Comparison of ENCODE assay signal across 16 cellular contexts in genomic region chr3:94092080-94092479, GRCh38.
"Had no signal": no experiment of that assay in that cellular context is flagged by ENCODE, and none has a peak within 500 bp of the region (broad histone marks: within the 10 kb centered on the region; RNA-seq: fewer than 3 reads in every experiment).

No MANE protein-coding gene starts in this region.

- DNase-seq: activated CD4-positive, alpha-beta T cell treated with anti-CD3 and anti-CD28 coated beads for 1 hour; activated CD4-positive, alpha-beta T cell treated with anti-CD3 and anti-CD28 coated beads, Interleukin-2, amount 50 U/mL, for 4 hours; activated naive CD4-positive, alpha-beta T cell treated with Interleukin-2 at 50 U/mL for 16 hours; activated naive CD8-positive, alpha-beta T cell treated with anti-CD3 and anti-CD28 coated beads, Interleukin-2, amount 10 ng/mL, durations not matched to agents 7 days and 5 days; activated T-cell treated with anti-CD3 and anti-CD28 coated beads for 4 hours; amygdala; dorsolateral prefrontal cortex; left colon; retina; spleen; stimulated activated naive B cell treated with anti-CD40 and anti-IgM and Interleukin-4, amounts not matched to agents 10 μg/mL and 1 μg/mL and 100 μg/mL, for 72 hours; T-helper 2 cell; WERI-Rb-1 had no signal

- H3K4me1 Mint-ChIP-seq: activated naive CD8-positive, alpha-beta T cell treated with anti-CD3 and anti-CD28 coated beads, Interleukin-2, amount 10 ng/mL, durations not matched to agents 7 days and 5 days had no signal

- ATAC-seq: left colon; natural killer cell treated with Interleukin-12 subunit alpha and Interleukin-12 subunit beta and Interleukin-15 and Interleukin-18, amount 100 ng/mL, for 72 hours; stimulated activated naive B cell treated with anti-CD40 and anti-IgM and Interleukin-4, amounts not matched to agents 10 μg/mL and 1 μg/mL and 100 μg/mL, for 72 hours had no signal

- H3K27me3 Mint-ChIP-seq: activated naive CD8-positive, alpha-beta T cell treated with anti-CD3 and anti-CD28 coated beads, Interleukin-2, amount 10 ng/mL, durations not matched to agents 7 days and 5 days; natural killer cell treated with Interleukin-12 subunit alpha and Interleukin-12 subunit beta and Interleukin-15 and Interleukin-18, amount 100 ng/mL, for 72 hours; stimulated activated naive B cell treated with anti-CD40 and anti-IgM and Interleukin-4, amounts not matched to agents 10 μg/mL and 1 μg/mL and 100 μg/mL, for 72 hours had no signal

- H3K27me3 ChIP-seq: dorsolateral prefrontal cortex, spleen had no signal

- H3K4me3 Mint-ChIP-seq: activated naive CD8-positive, alpha-beta T cell treated with anti-CD3 and anti-CD28 coated beads, Interleukin-2, amount 10 ng/mL, durations not matched to agents 7 days and 5 days; natural killer cell treated with Interleukin-12 subunit alpha and Interleukin-12 subunit beta and Interleukin-15 and Interleukin-18, amount 100 ng/mL, for 72 hours; stimulated activated naive B cell treated with anti-CD40 and anti-IgM and Interleukin-4, amounts not matched to agents 10 μg/mL and 1 μg/mL and 100 μg/mL, for 72 hours had no signal

- H3K4me1 ChIP-seq: spleen had no signal

- H3K27ac ChIP-seq: dorsolateral prefrontal cortex, WERI-Rb-1 had no signal

- H3K27ac Mint-ChIP-seq: activated naive CD8-positive, alpha-beta T cell treated with anti-CD3 and anti-CD28 coated beads, Interleukin-2, amount 10 ng/mL, durations not matched to agents 7 days and 5 days; activated T-helper 2 cell treated with anti-CD3 and anti-CD28 coated beads, Interferon-gamma antibody, Interleukin-2, Interleukin-4, amounts not matched to agents 10 μg/mL and 5 μg/mL and 100 μg/mL, durations not matched to agents 14 hours and 24 hours and 36 hours; natural killer cell treated with Interleukin-12 subunit alpha and Interleukin-12 subunit beta and Interleukin-15 and Interleukin-18, amount 100 ng/mL, for 72 hours; stimulated activated naive B cell treated with anti-CD40 and anti-IgM and Interleukin-4, amounts not matched to agents 10 μg/mL and 1 μg/mL and 100 μg/mL, for 72 hours had no signal

- H3K4me3 ChIP-seq: dorsolateral prefrontal cortex, lung, spleen had no signal

- H3K9me3 Mint-ChIP-seq: activated T-helper 2 cell treated with anti-CD3 and anti-CD28 coated beads, Interferon-gamma antibody, Interleukin-2, Interleukin-4, amounts not matched to agents 10 μg/mL and 5 μg/mL and 100 μg/mL, durations not matched to agents 14 hours and 24 hours and 36 hours; natural killer cell treated with Interleukin-12 subunit alpha and Interleukin-12 subunit beta and Interleukin-15 and Interleukin-18, amount 100 ng/mL, for 72 hours; stimulated activated naive B cell treated with anti-CD40 and anti-IgM and Interleukin-4, amounts not matched to agents 10 μg/mL and 1 μg/mL and 100 μg/mL, for 72 hours had no signal

- H3K9me3 ChIP-seq: spleen had no signal
